Comparison of ENCODE assay signal across 8 cellular contexts in the genomic region with DNA sequence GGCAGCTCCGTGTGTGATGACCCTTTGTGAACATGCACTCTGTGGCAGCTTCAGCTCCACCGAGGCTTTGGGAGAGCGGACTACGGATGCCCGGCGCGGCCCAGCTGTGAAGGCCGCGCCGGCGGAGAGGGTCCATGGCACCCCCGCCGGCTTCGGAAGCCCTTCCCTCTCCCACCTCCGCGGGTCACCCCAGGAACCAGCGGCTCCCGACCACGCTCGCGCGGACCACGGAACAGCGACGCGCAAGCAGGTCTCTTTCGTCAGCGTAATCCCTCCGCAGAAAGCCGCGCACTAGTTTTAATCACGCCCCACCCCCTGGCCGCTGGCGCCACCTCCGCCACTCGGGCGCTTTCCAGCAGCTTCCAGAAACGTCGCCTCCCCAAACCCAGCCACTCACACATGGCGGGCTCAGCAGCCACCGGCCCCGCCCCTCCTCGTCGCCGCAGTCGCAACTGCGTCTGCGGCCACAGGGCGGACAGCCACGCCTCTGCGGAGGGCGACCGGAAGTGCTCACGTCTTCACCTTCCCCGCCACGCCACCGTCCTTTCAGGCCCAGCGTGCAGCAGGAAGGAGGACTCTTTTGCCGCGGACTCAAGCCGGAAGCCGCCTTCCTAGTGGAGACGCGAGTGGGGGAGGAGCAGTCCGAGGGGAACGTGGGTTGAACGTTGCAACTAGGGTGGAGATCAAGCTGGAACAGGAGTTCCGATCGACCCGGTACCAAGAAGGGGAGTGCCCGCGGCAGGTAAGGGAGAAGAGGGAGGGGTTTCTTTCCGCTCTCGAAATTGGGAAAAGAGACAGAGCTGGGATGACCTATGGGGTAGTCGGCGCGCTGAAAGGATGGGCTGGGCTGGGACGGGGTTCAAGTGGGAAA. TPM values are rescaled to one million over a fixed set of nuclear protein-coding genes. Genes with fewer than 3 reads are reported as not detected.
A peak's percentile ranks its signal among the peaks of the same experiment; 100 is the strongest.
DNase-seq lines count a peak whose midpoint lies in the region; ATAC-seq and TF ChIP-seq lines count a peak whose summit lies in the region.

USPL1 (plus strand) TSS at position 606 of the 871 bp plus-strand sequence. CDS start 3,221 bp downstream, outside the sequence.

- ATAC-seq in GM19035 (IDR thresholded peaks at IDR 0.05; ENCODE audit: unreplicated experiment) = peak; percentile 86
- ATAC-seq in HG03354 (IDR thresholded peaks at IDR 0.05; ENCODE audit: poor library complexity, severe bottlenecking, unreplicated experiment) = peak; percentile 89

- no peaks in the 10 kb centered on the region for H3K36me3 ChIP-seq in kidney epithelial cell (ENCODE audit: control insufficient read depth, insufficient read depth, low read length)

- peak within 1 kb of the TSS; percentile 79 for H3K4me3 ChIP-seq in choroid plexus epithelial cell (ENCODE audit: low read depth, low read length)
- H3K4me3 ChIP-seq in kidney epithelial cell (ENCODE audit: low read depth, low read length) = peak within 1 kb of the TSS; percentile 90

- no peaks in the 10 kb centered on the region for H3K27me3 ChIP-seq in kidney epithelial cell (ENCODE audit: control insufficient read depth, insufficient read depth, low read length)

- peak; percentile 98 for DNase-seq in AG20443 (ENCODE audit: low spot score)
- DNase-seq in NCI-H446 treated with DMSO at 0.1 percent for 48 hours (lab: John Stamatoyannopoulos, UW) = peak; percentile 97
- DNase-seq in activated CD4-positive, CD25-positive, alpha-beta regulatory T cell treated with anti-CD3 and anti-CD28 coated beads, Interleukin-2, amount 50 U/mL, for 72 hours = peak; percentile 99
- peak; percentile 100 for DNase-seq in choroid plexus epithelial cell (ENCODE audit: low read depth)
- DNase-seq in kidney epithelial cell (ENCODE audit: low read depth) = peak; percentile 92
- peak; percentile 97 for DNase-seq in stimulated activated CD4-positive, alpha-beta T cell treated with anti-CD3 and anti-CD28 coated beads, Interleukin-15, amount 100 ng/mL, for 48 hours (ENCODE audit: low read depth in 2 of 2)

- TF ChIP-seq CTCF in choroid plexus epithelial cell (conservative IDR thresholded peaks at IDR 0.05; ENCODE audit: low read depth, low read length) (peak; percentile 16), kidney epithelial cell (IDR thresholded peaks at IDR 0.05; ENCODE audit: insufficient read depth, low read length, poor library complexity, severe bottlenecking) (no peak)

RNA-seq across cellular contexts. Expression of gene USPL1, which starts in this region (rescaled TPM):
- 24.9 and 33.1 TPM in 2 replicates for total RNA-seq in kidney epithelial cell

Comparison
In these comparisons a context has a peak if more than half of its experiments do, and no peak if none do; other contexts are left out.
1. Peak in every context shown above with its lines: DNase-seq, ATAC-seq and H3K4me3 ChIP-seq.